In the genomic region with DNA sequence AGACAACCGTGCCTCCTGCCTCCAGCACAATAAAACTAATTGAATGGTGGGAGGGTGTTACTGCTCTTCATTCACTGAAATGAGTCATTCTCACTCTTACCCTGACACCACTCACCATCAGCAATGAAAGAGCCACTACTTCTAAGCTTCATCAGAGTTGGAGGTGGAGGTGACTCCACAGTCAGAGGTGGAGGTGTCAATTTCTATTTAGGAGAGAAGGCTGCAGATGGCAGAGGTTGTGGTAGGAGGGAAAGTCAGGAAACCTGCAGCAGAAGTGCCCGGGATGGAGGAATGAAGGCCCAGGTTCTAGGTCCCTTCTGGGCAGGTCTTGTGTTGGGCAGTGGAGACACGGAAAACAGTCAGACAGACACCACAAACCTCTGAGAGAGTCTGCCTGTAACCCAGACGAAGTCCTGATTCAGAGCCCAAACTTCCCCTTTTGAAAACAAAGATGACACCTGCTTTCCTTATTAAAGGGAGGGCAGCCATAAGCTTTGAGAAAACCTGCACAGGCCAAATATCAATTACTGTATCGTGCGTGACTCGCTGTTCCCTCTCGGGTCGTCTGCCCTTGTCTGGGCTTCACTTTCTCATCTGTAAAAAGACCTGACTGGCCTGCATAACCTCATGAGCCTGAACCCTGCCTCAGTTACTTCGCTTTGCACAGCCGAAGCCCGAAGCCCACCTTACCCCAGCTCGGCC, we compare ENCODE assay signal across 8 cellular contexts. TPM values are rescaled to one million over a fixed set of nuclear protein-coding genes. Genes with fewer than 3 reads are reported as not detected.
A peak's percentile ranks its signal among the peaks of the same experiment; 100 is the strongest.
DNase-seq lines count a peak whose midpoint lies in the region; TF ChIP-seq lines count a peak whose summit lies in the region.

No MANE protein-coding gene starts in this region.

- H3K9ac ChIP-seq in muscle layer of colon (ENCODE audit: low read length): peak overlapping the region; percentile 94

- no peaks in the 10 kb centered on the region for H3K36me3 ChIP-seq in muscle layer of colon (ENCODE audit: insufficient read depth, low read length)
- no peaks in the 10 kb centered on the region for H3K36me3 ChIP-seq in vagina

- peak overlapping the region; percentile 95 to 97 for H3K4me3 ChIP-seq in muscle layer of colon (ENCODE audit: low read depth in 1 of 2, low read length in 2 of 2)
- H3K4me3 ChIP-seq in vagina: peak overlapping the region; percentile 87 to 90

- peak; percentile 36 for DNase-seq in DMS53 (lab: John Stamatoyannopoulos, UW)
- no peak for DNase-seq in DMS53 treated with DMSO at 0.1 percent for 48 hours (lab: John Stamatoyannopoulos, UW; ENCODE audit: unreplicated experiment)
- peak; percentile 36 for DNase-seq in SIG-M5 (lab: John Stamatoyannopoulos, UW)
- peak; percentile 14 for DNase-seq in cerebellar cortex (ENCODE audit: low spot score)
- no peak for DNase-seq in vagina (ENCODE audit: extremely low spot score in 2 of 2)
- DNase-seq in HCEC 1CT: no peak
- DNase-seq in NCI-H82 treated with DMSO at 0.1 percent for 48 hours (lab: John Stamatoyannopoulos, UW; ENCODE audit: unreplicated experiment): no peak

- H3K27me3 ChIP-seq in muscle layer of colon (ENCODE audit: control insufficient read depth in 1 of 2, insufficient read depth in 2 of 2, low read length in 2 of 2): no peaks in the 10 kb centered on the region
- no peaks in the 10 kb centered on the region for H3K27me3 ChIP-seq in vagina

- intact Hi-C loops in vagina (cut with DNase I): loop anchor here (5.0 kb wide), 1 partner anchor 356 kb away; the partner anchor contains the start of gene RAI1

- H3K9me3 ChIP-seq in muscle layer of colon (ENCODE audit: low read length): no peaks in the 10 kb centered on the region
- H3K9me3 ChIP-seq in vagina: no peaks in the 10 kb centered on the region

- H3K4me1 ChIP-seq in muscle layer of colon (ENCODE audit: insufficient read depth, low read length) (peaks cover 28% of the 10 kb centered on the region), vagina (peaks cover 41% of the 10 kb centered on the region)

- TF ChIP-seq CTCF in vagina (IDR thresholded peaks at IDR 0.05): no peak

- H3K27ac ChIP-seq in muscle layer of colon (ENCODE audit: low read depth, low read length) (peak overlapping the region; percentile 82), vagina (peak overlapping the region; percentile 71)

- TF ChIP-seq POLR2A in vagina (IDR thresholded peaks at IDR 0.05): no peak

RNA-seq across cellular contexts. Expression of gene ATPAF2, which starts 0.7 kb away (rescaled TPM):
- total RNA-seq in vagina: 15.5 TPM

RNA-seq across cellular contexts. Expression of gene GID4, which starts 0.9 kb away (rescaled TPM):
- total RNA-seq in vagina: 11.3 TPM

RNA-seq across cellular contexts. Expression of gene DRG2, which starts 49.4 kb away (rescaled TPM):
- 40.8 TPM for total RNA-seq in vagina

Comparison
In these comparisons a context has a peak if more than half of its experiments do, and no peak if none do; other contexts are left out.
1. DNase-seq: peak in DMS53 (single experiment), SIG-M5 (single experiment) and cerebellar cortex (single experiment); none in DMS53 treated with DMSO at 0.1 percent for 48 hours (single experiment), vagina (0 of 2), HCEC 1CT (single experiment) and NCI-H82 treated with DMSO at 0.1 percent for 48 hours (single experiment).